In genomic region chr11:62169935-62170334, GRCh38 we compare ENCODE assay signal across 1 cellular context.
TF ChIP-seq lines count a peak whose summit lies in the region.

No MANE protein-coding gene starts in this region.

TF ChIP-seq in K562, 482 proteins besides CTCF, POLR2A, EP300 and RAD21:
- TF ChIP-seq PBX2 (CRISPR knock-in tag; IDR thresholded peaks at IDR 0.05; ENCODE audit: low read depth) (no peak), PBX2 (tag; conservative IDR thresholded peaks at IDR 0.05; ENCODE audit: low read depth) (peak; percentile 38; the same call in 1 of the 2 replicates), E2F3 (CRISPR knock-in tag; IDR thresholded peaks at IDR 0.05) (no peak)
